In the genomic region with DNA sequence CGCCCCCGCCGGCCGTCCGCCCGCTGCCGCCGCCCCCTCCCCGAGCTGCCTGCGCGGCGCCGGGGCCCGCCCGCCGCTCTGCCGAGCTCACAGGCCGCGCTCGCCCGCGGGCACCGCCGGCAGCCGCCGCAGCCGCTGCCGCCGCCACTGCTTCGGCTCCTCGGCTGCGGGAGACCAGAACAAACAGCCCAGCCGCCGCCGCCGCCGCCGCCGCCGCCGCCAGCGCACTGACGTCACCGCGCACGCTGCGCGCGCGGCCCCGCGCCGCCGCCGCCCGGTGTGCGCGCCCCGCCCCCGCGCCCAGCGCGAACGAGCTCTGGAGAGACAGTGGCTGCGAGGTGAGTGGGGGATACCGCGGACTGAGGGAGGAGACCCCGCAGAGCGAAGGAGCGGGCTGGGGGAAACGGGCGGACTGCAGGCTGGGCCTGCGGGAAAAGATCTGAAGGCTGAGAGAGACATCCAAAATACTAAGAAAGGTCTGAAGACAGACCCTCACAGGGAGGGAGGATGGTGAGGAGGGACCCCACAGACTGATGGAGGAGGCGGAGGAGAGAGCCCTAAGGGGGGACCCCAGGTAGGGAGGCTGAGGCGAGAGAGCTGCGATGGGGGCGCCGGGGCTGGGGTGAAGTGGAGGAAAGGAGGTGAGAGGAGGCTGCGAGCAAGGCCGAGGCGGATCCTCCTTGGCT, we compare ENCODE assay signal across 1 cellular context.
A peak's percentile ranks its signal among the peaks of the same experiment; 100 is the strongest.
TF ChIP-seq lines count a peak whose summit lies in the region.

BRD4 (minus strand) TSS at position 229 of the 686 bp plus-strand sequence. CDS start 59,440 bp downstream, outside the sequence.

TF ChIP-seq in HEK293, 187 proteins besides CTCF, POLR2A, EP300 and RAD21 (continued from another document):
- TF ChIP-seq ZBTB10 (tag by site-specific recombination; IDR thresholded peaks at IDR 0.05) (no peak), ZBTB7A (tag by site-specific recombination; IDR thresholded peaks at IDR 0.05; ENCODE audit: low read depth) (0 out of 2 replicates have a peak, but pooled peaks have one; percentile 47), EGR2 (tag by site-specific recombination; IDR thresholded peaks at IDR 0.05; ENCODE audit: low read depth) (peak; percentile 34; the same call in 1 of the 2 replicates), ZNF146 (tag by site-specific recombination; IDR thresholded peaks at IDR 0.05) (no peak), ZEB2 (tag by site-specific recombination; IDR thresholded peaks at IDR 0.05) (0 out of 2 replicates have a peak, but pooled peaks have one; percentile 28), ZNF311 (tag by site-specific recombination; IDR thresholded peaks at IDR 0.05; ENCODE audit: borderline replicate concordance) (no peak), ZNF792 (tag by site-specific recombination; IDR thresholded peaks at IDR 0.05) (no peak), ZNF776 (tag by site-specific recombination; IDR thresholded peaks at IDR 0.05; ENCODE audit: borderline replicate concordance) (no peak), ZNF626 (tag by site-specific recombination; IDR thresholded peaks at IDR 0.05) (no peak), ZXDB (tag by site-specific recombination; IDR thresholded peaks at IDR 0.05) (peak; percentile 68; the same call in 1 of the 2 replicates), ELK4 (IDR thresholded peaks at IDR 0.05; ENCODE audit: borderline replicate concordance, low read depth, low read length) (no peak), ZNF366 (tag by site-specific recombination; conservative IDR thresholded peaks at IDR 0.05) (peak; percentile 22; the same call in 1 of the 2 replicates), GLIS2 (tag by site-specific recombination; IDR thresholded peaks at IDR 0.05) (peak; percentile 77), ZNF274 (IDR thresholded peaks at IDR 0.05; ENCODE audit: low read length) (no peak), ZNF274 (tag by site-specific recombination; IDR thresholded peaks at IDR 0.05; ENCODE audit: borderline replicate concordance) (no peak), BCL6B (tag by site-specific recombination; IDR thresholded peaks at IDR 0.05) (no peak)
- TF ChIP-seq, protein P1, sequence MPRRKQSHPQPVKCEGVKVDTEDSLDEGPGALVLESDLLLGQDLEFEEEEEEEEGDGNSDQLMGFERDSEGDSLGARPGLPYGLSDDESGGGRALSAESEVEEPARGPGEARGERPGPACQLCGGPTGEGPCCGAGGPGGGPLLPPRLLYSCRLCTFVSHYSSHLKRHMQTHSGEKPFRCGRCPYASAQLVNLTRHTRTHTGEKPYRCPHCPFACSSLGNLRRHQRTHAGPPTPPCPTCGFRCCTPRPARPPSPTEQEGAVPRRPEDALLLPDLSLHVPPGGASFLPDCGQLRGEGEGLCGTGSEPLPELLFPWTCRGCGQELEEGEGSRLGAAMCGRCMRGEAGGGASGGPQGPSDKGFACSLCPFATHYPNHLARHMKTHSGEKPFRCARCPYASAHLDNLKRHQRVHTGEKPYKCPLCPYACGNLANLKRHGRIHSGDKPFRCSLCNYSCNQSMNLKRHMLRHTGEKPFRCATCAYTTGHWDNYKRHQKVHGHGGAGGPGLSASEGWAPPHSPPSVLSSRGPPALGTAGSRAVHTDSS (tag by site-specific recombination; IDR thresholded peaks at IDR 0.05), result 0 out of 2 replicates have a peak, but pooled peaks have one; percentile 8
- TF ChIP-seq, protein P2, sequence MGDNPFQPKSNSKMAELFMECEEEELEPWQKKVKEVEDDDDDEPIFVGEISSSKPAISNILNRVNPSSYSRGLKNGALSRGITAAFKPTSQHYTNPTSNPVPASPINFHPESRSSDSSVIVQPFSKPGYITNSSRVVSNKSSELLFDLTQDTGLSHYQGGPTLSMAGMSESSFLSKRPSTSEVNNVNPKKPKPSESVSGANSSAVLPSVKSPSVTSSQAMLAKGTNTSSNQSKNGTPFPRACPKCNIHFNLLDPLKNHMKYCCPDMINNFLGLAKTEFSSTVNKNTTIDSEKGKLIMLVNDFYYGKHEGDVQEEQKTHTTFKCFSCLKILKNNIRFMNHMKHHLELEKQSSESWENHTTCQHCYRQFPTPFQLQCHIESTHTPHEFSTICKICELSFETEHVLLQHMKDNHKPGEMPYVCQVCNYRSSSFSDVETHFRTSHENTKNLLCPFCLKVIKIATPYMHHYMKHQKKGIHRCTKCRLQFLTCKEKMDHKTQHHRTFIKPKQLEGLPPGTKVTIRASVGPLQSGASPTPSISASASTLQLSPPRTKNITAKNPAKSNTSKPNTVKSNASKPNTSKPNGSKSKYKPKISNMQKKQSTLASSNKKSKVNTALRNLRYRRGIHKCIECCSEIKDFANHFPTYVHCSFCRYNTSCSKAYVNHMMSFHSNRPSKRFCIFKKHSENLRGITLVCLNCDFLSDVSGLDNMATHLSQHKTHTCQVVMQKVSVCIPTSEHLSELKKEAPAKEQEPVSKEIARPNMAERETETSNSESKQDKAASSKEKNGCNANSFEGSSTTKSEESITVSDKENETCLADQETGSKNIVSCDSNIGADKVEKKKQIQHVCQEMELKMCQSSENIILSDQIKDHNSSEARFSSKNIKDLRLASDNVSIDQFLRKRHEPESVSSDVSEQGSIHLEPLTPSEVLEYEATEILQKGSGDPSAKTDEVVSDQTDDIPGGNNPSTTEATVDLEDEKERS (tag by site-specific recombination; IDR thresholded peaks at IDR 0.05), result no peak
